In genomic region chr12:80268924-80269749, GRCh38 we compare ENCODE assay signal across 8 cellular contexts.
DNase-seq lines count a peak whose midpoint lies in the region; ATAC-seq and TF ChIP-seq lines count a peak whose summit lies in the region.

No MANE protein-coding gene starts in this region.

- no peaks in the 10 kb centered on the region for H3K36me3 ChIP-seq in tibial artery

- H3K9me3 ChIP-seq in tibial artery, result no peaks in the 10 kb centered on the region

- no peak overlapping the region for H3K4me3 Mint-ChIP-seq in natural killer cell treated with Interleukin-12 subunit alpha and Interleukin-12 subunit beta and Interleukin-15 and Interleukin-18, amount 100 ng/mL, for 72 hours
- H3K4me3 Mint-ChIP-seq in T-cell, result no peak overlapping the region

- ATAC-seq in HG02885 (IDR thresholded peaks at IDR 0.05; ENCODE audit: poor library complexity, unreplicated experiment), result peak; percentile 77
- peak; percentile 81 to 88 for ATAC-seq in natural killer cell treated with Interleukin-12 subunit alpha and Interleukin-12 subunit beta and Interleukin-15 and Interleukin-18, amount 100 ng/mL, for 72 hours
- ATAC-seq in T-cell (replicated peaks in 1 of 4), result no peak
- no peak for ATAC-seq in HG02571 (IDR thresholded peaks at IDR 0.05; ENCODE audit: unreplicated experiment)
- ATAC-seq in HG03439 (IDR thresholded peaks at IDR 0.05; ENCODE audit: unreplicated experiment), result no peak

- peaks cover 8 to 24% of the 10 kb centered on the region in 2 donors for H3K27me3 Mint-ChIP-seq in natural killer cell treated with Interleukin-12 subunit alpha and Interleukin-12 subunit beta and Interleukin-15 and Interleukin-18, amount 100 ng/mL, for 72 hours
- H3K27me3 Mint-ChIP-seq in T-cell, result peaks cover 7% of the 10 kb centered on the region in 2 donors

- no peaks in the 10 kb centered on the region for H3K9me3 Mint-ChIP-seq in natural killer cell treated with Interleukin-12 subunit alpha and Interleukin-12 subunit beta and Interleukin-15 and Interleukin-18, amount 100 ng/mL, for 72 hours
- H3K9me3 Mint-ChIP-seq in T-cell, result no peaks in the 10 kb centered on the region

- TF ChIP-seq CTCF in tibial artery (IDR thresholded peaks at IDR 0.05), result no peak

- POLR2A ChIA-PET in T-cell (lab: Charles Lee), result no interaction called here

- DNase-seq in EH (ENCODE audit: low read depth), result peak; percentile 90
- peak; percentile 78 for DNase-seq in astrocyte of the hippocampus (ENCODE audit: low read depth, low spot score)
- DNase-seq in natural killer cell treated with Interleukin-12 subunit alpha and Interleukin-12 subunit beta and Interleukin-15 and Interleukin-18, amount 100 ng/mL, for 72 hours (ENCODE audit: low spot score), result no peak
- no peak for DNase-seq in T-cell
- no peak for DNase-seq in tibial artery

- CTCF ChIA-PET in T-cell (lab: Charles Lee), result interaction anchor here (0.6 to 2.6 kb wide), 3 partner anchors 341 to 388 kb away, joined by 3 to 15 read pairs (median 3); no protein-coding TSS in a partner anchor

- intact Hi-C loops in tibial artery (cut with DNase I; ENCODE audit: low total_unique reads), result no loop called here

- no peaks in the 10 kb centered on the region for H3K27me3 ChIP-seq in tibial artery

- no peak overlapping the region for H3K27ac Mint-ChIP-seq in natural killer cell treated with Interleukin-12 subunit alpha and Interleukin-12 subunit beta and Interleukin-15 and Interleukin-18, amount 100 ng/mL, for 72 hours
- no peak overlapping the region for H3K27ac Mint-ChIP-seq in T-cell

- peaks cover 0 to 11% (median 2%) of the 10 kb centered on the region in 4 donors for H3K4me1 ChIP-seq in tibial artery

- H3K36me3 Mint-ChIP-seq in natural killer cell treated with Interleukin-12 subunit alpha and Interleukin-12 subunit beta and Interleukin-15 and Interleukin-18, amount 100 ng/mL, for 72 hours, result no peaks in the 10 kb centered on the region
- no peaks in the 10 kb centered on the region for H3K36me3 Mint-ChIP-seq in T-cell

- no peak overlapping the region for H3K27ac ChIP-seq in tibial artery

- no peak overlapping the region for H3K4me3 ChIP-seq in tibial artery

- H3K4me1 Mint-ChIP-seq in natural killer cell treated with Interleukin-12 subunit alpha and Interleukin-12 subunit beta and Interleukin-15 and Interleukin-18, amount 100 ng/mL, for 72 hours (ENCODE audit: low read depth in 2 of 2), result peaks cover 13 to 16% of the 10 kb centered on the region in 2 donors
- H3K4me1 Mint-ChIP-seq in T-cell, result no peaks in the 10 kb centered on the region

Comparison
In these comparisons a context has a peak if more than half of its experiments do, and no peak if none do; other contexts are left out.
1. DNase-seq: peak in EH (single experiment) and astrocyte of the hippocampus (single experiment); none in natural killer cell treated with Interleukin-12 subunit alpha and Interleukin-12 subunit beta and Interleukin-15 and Interleukin-18, amount 100 ng/mL, for 72 hours (single experiment), T-cell (0 of 34) and tibial artery (0 of 2).
2. ATAC-seq: peak in HG02885 (single experiment) and natural killer cell treated with Interleukin-12 subunit alpha and Interleukin-12 subunit beta and Interleukin-15 and Interleukin-18, amount 100 ng/mL, for 72 hours (2 of 2); none in T-cell (0 of 4), HG02571 (single experiment) and HG03439 (single experiment).